8 cellular contexts compared by ENCODE assay signal in the genomic region with DNA sequence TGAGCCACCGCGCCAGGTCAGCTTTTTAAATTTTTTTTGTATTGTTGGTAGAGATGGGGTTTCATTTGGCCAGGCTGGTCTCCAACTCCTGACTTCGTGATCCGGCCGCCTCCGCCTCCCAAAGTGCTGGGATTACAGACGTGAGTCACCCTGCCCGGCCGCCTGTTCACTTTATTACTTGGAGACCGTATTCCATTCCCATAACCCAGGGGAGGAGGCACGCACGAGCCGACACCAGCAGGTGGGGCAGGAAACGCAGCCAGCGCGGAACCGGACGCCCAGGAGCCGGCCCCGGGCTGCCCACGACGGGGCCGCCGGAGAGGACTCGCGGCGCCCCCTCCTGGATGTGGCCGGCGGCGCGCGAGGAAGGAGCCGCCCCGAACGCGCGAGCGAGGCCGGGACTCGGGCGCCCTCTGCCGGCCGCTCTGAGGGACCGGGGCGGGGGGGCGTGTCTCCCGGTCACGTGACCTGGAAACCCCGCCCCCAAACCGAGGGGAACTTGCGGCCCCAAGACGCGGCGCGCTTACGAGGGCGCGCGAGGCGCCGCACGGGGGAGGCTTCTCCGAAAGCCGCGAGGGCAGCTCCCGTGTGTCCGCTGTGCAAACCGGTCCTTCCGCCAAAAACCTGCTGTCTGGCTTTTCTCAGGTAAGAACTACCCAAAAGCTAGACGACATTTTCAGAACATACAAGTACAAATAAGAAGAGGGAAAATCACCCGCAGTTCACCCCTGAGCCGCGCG. TPM values are rescaled to one million over a fixed set of nuclear protein-coding genes. Genes with fewer than 3 reads are reported as not detected.
DNase-seq lines count a peak whose midpoint lies in the region; ATAC-seq and TF ChIP-seq lines count a peak whose summit lies in the region.

No MANE protein-coding gene starts in this region.

- no peak overlapping the region for H3K9ac ChIP-seq in mammary epithelial cell (ENCODE audit: insufficient read depth, low read length)

- H3K4me3 Mint-ChIP-seq in T-helper 2 cell treated with Interferon-gamma antibody and Interleukin-4, amounts not matched to agents 5 μg/mL and 100 μg/mL, for 36 hours: peak overlapping the region; percentile 81

- H3K9me3 ChIP-seq in mammary epithelial cell (replicated peaks; ENCODE audit: insufficient read depth, low read length): peaks cover 6% of the 10 kb centered on the region

- H3K27me3 ChIP-seq in ACC112 (ENCODE audit: insufficient read depth, low read length): no peaks in the 10 kb centered on the region
- no peaks in the 10 kb centered on the region for H3K27me3 ChIP-seq in mammary epithelial cell (ENCODE audit: insufficient read depth, low read length)

- peak overlapping the region; percentile 58 for H3K27ac ChIP-seq in ACC112 (ENCODE audit: low read depth, low read length)
- peak overlapping the region; percentile 48 for H3K27ac ChIP-seq in mammary epithelial cell (ENCODE audit: insufficient read depth, low read depth, low read length)

- peak; percentile 47 for ATAC-seq in GM18858 (IDR thresholded peaks at IDR 0.05; ENCODE audit: unreplicated experiment)
- ATAC-seq in HG03354 (IDR thresholded peaks at IDR 0.05; ENCODE audit: poor library complexity, severe bottlenecking, unreplicated experiment): peak; percentile 90

- peak overlapping the region; percentile 55 for H3K4me2 ChIP-seq in mammary epithelial cell (ENCODE audit: insufficient read depth, low read depth, low read length)

- no peaks in the 10 kb centered on the region for H3K27me3 Mint-ChIP-seq in T-helper 2 cell treated with Interferon-gamma antibody and Interleukin-4, amounts not matched to agents 5 μg/mL and 100 μg/mL, for 36 hours (ENCODE audit: low read depth)

- no peaks in the 10 kb centered on the region for H3K4me1 ChIP-seq in ACC112 (ENCODE audit: control insufficient read depth, insufficient read depth, low read length, unreplicated experiment)
- peaks cover 21% of the 10 kb centered on the region for H3K4me1 ChIP-seq in mammary epithelial cell (ENCODE audit: insufficient read depth, low read length)

- H3K9me3 Mint-ChIP-seq in T-helper 2 cell treated with Interferon-gamma antibody and Interleukin-4, amounts not matched to agents 5 μg/mL and 100 μg/mL, for 36 hours: peaks cover 7% of the 10 kb centered on the region

- BruUV-seq in mammary epithelial cell (replicated peaks; lab: Mats Ljungman, UMichigan): no TSS peak

- no peaks in the 10 kb centered on the region for H3K79me2 ChIP-seq in ACC112 (ENCODE audit: control insufficient read depth, insufficient read depth, low read length, unreplicated experiment)
- no peaks in the 10 kb centered on the region for H3K79me2 ChIP-seq in mammary epithelial cell (ENCODE audit: insufficient read depth, low read length)

- WGBS in mammary epithelial cell (ENCODE audit: low coverage, missing lambda C conversion rate): 11% methylated on average over 20 of the region's 74 CpGs

- peaks cover 14% of the 10 kb centered on the region for H3K36me3 Mint-ChIP-seq in T-helper 2 cell treated with Interferon-gamma antibody and Interleukin-4, amounts not matched to agents 5 μg/mL and 100 μg/mL, for 36 hours (ENCODE audit: low read depth)

- peak overlapping the region; percentile 80 for H3K27ac Mint-ChIP-seq in T-helper 2 cell treated with Interferon-gamma antibody and Interleukin-4, amounts not matched to agents 5 μg/mL and 100 μg/mL, for 36 hours

- peak; percentile 84 for DNase-seq in T-helper 2 cell treated with Interferon-gamma antibody and Interleukin-4, amounts not matched to agents 5 μg/mL and 100 μg/mL, for 36 hours (ENCODE audit: low spot score)
- DNase-seq in mammary epithelial cell: peak; percentile 97
- DNase-seq in kidney tubule cell (ENCODE audit: low spot score): peak; percentile 98
- DNase-seq in stimulated activated CD4-positive, alpha-beta T cell treated with anti-CD3 and anti-CD28 coated beads, Interleukin-1b, Interleukin-23, amount 100 ng/mL, for 24 hours (ENCODE audit: low read depth in 4 of 4, low spot score in 1 of 4): peak; percentile 79 to 92 (median 80)
- DNase-seq in DMS79 (lab: John Stamatoyannopoulos, UW): no peak

- in situ Hi-C loops in mammary epithelial cell (cut with MboI; ENCODE audit: low sequenced_read_pairs in 2 of 2): no loop called here

- no peaks in the 10 kb centered on the region for H4K20me1 ChIP-seq in mammary epithelial cell (ENCODE audit: insufficient read depth, low read length)

- dilution Hi-C loops in mammary epithelial cell (cut with HindIII; ENCODE audit: low sequenced_read_pairs): loop anchor here (5.0 to 25.0 kb wide), 3 partner anchors 66 to 304 kb away; a partner anchor contains a TSS

- CTCF ChIA-PET in mammary epithelial cell (lab: Charles Lee; ENCODE audit: low non-redundant PET): interaction anchor here (0.6 to 0.7 kb wide), 2 partner anchors 14 to 59 kb away, joined by 4 to 5 read pairs; no protein-coding TSS in a partner anchor

- H3K36me3 ChIP-seq in ACC112 (ENCODE audit: insufficient read depth, low read length) (peaks cover 15% of the 10 kb centered on the region), mammary epithelial cell (ENCODE audit: insufficient read depth, low read length) (no peaks in the 10 kb centered on the region)

- intact Hi-C loops in mammary epithelial cell (cut with micrococcal nuclease): loop anchor here (1.0 to 5.0 kb wide), 6 partner anchors 14 to 311 kb away; a partner anchor contains a TSS

- TF ChIP-seq CTCF in mammary epithelial cell (conservative IDR thresholded peaks at IDR 0.05 in 1 of 2, IDR thresholded peaks at IDR 0.05 in 1 of 2; ENCODE audit: extremely low read depth in 1 of 2, insufficient read depth in 1 of 2, low read depth in 1 of 2, low read length in 2 of 2): peak; percentile 72 to 85

- peak overlapping the region; percentile 16 for H2AFZ ChIP-seq in ACC112 (ENCODE audit: low read length, unreplicated experiment)
- peak overlapping the region; percentile 64 for H2AFZ ChIP-seq in mammary epithelial cell (ENCODE audit: low read depth, low read length)

- peaks cover 2% of the 10 kb centered on the region for H3K4me1 Mint-ChIP-seq in T-helper 2 cell treated with Interferon-gamma antibody and Interleukin-4, amounts not matched to agents 5 μg/mL and 100 μg/mL, for 36 hours (ENCODE audit: low read depth)

- peak overlapping the region; percentile 64 for H3K4me3 ChIP-seq in ACC112 (ENCODE audit: low read depth, low read length)
- peak overlapping the region in 1 of 3 experiments; percentile 13 for H3K4me3 ChIP-seq in mammary epithelial cell (replicated peaks in 1 of 3; ENCODE audit: insufficient read depth in 1 of 3, low read depth in 2 of 3, low read length in 3 of 3)

RNA-seq across cellular contexts. Expression of a gene that starts 11.6 kb away (rescaled TPM):
- 100 to 1,000 TPM; 187 to 206 TPM for total RNA-seq in mammary epithelial cell
- polyA plus RNA-seq in mammary epithelial cell: 122 TPM
- polyA minus RNA-seq in mammary epithelial cell: 104 TPM

RNA-seq across cellular contexts. Expression of a gene that starts 16.7 kb away (rescaled TPM):
- total RNA-seq in mammary epithelial cell: 100 to 1,000 TPM in 1 of 2 donors, 10 to 100 TPM in 1; 36.5 to 194 TPM
- polyA plus RNA-seq in mammary epithelial cell: 230 TPM
- polyA minus RNA-seq in mammary epithelial cell: 165 TPM

RNA-seq across cellular contexts. Expression of a gene that starts 18.7 kb away (rescaled TPM):
- 1 to 10 TPM in 1 of 2 donors, under 1 TPM in 1; 0.50 to 1.2 TPM for total RNA-seq in mammary epithelial cell
- 0.35 TPM for polyA plus RNA-seq in mammary epithelial cell
- not detected for polyA minus RNA-seq in mammary epithelial cell

RNA-seq across cellular contexts. Expression of a gene that starts 41.9 kb away (rescaled TPM):
- 1 to 10 TPM; 2.3 to 7.6 TPM for total RNA-seq in mammary epithelial cell
- 1.8 TPM for polyA plus RNA-seq in mammary epithelial cell
- polyA minus RNA-seq in mammary epithelial cell: not detected

RNA-seq across cellular contexts. Expression of a gene that starts 42.1 kb away (rescaled TPM):
- 10 to 100 TPM; 33.3 to 36.1 TPM for total RNA-seq in mammary epithelial cell
- 35.2 TPM for polyA plus RNA-seq in mammary epithelial cell
- 4.6 TPM for polyA minus RNA-seq in mammary epithelial cell
